ENCODE assay signal across 20 cellular contexts in genomic region chr3:186013312-186013711, GRCh38.
"Had no signal": no experiment of that assay in that cellular context is flagged by ENCODE, and none has a peak within 500 bp of the region (broad histone marks: within the 10 kb centered on the region; RNA-seq: fewer than 3 reads in every experiment).

No MANE protein-coding gene starts in this region.

- H3K27ac ChIP-seq: KMS-11 had no signal

- DNase-seq: activated CD4-positive, alpha-beta T cell treated with anti-CD3 and anti-CD28 coated beads for 48 hours; activated CD4-positive, alpha-beta T cell treated with anti-CD3 and anti-CD28 coated beads, Interleukin-2, amount 50 U/mL, for 4 hours; activated CD4-positive, CD25-positive, alpha-beta regulatory T cell treated with anti-CD3 and anti-CD28 coated beads, Interleukin-2, amount 50 U/mL, for 72 hours; activated CD8-positive, alpha-beta memory T cell treated with anti-CD3 and anti-CD28 coated beads, Interleukin-2, amount 50 U/mL, for 48 hours; activated CD8-positive, alpha-beta T cell treated with anti-CD3 and anti-CD28 coated beads, Interleukin-2, amount 10 ng/mL, durations not matched to agents 7 days and 5 days; activated naive CD4-positive, alpha-beta T cell; activated T-cell treated with anti-CD3 and anti-CD28 coated beads, Interleukin-2, amount 50 U/mL, for 1 hour; NCI-H1092; NCI-H1417; NCI-H1694; NCI-H2029; NCI-H510A treated with DMSO at 0.1 percent for 48 hours; NCI-H69; NK-92 treated with Interleukin-12 subunit alpha and Interleukin-12 subunit beta, amount 100 ng/mL, for 24 hours; OCI-M1; SHP77 treated with DMSO at 0.1 percent for 48 hours had no signal

- FAIRE-seq: astrocyte, RCC 7860 had no signal

- ATAC-seq: activated CD8-positive, alpha-beta T cell treated with anti-CD3 and anti-CD28 coated beads, Interleukin-2, amount 10 ng/mL, durations not matched to agents 7 days and 5 days; WTC11 had no signal
